Comparison of ENCODE assay signal across 11 cellular contexts in the genomic region with DNA sequence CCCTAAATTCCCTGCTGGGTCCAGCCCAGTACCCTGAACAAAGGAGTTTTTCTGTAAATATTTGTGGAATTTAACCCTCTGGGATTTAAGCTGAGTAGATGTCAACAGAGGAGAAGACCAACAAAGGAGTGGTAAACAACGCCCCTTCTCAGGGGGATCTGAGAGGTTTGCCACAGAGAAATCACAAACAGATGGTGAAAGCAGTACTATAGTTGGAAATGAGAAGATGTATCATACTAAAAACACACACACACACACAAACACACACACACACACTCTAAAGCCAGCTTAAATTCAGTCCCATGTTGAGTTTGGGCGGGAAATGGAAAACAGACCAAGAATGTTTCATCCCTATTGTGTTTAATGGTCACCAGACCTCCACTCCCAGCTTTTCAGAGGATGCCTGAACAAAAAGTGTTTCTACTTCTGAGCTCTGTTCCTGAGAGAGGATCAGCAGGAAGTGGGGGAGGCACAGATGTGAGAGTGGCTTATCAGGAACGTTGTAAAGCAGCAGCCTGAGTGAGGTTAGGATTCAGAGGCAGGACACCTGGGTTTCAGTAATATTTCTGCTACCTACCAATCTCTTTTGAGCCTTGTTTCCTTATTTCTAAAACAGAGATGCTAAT. TPM values are rescaled to one million over a fixed set of nuclear protein-coding genes. Genes with fewer than 3 reads are reported as not detected.
DNase-seq lines count a peak whose midpoint lies in the region; ATAC-seq and TF ChIP-seq lines count a peak whose summit lies in the region.
"Had no signal": no experiment of that assay in that cellular context is flagged by ENCODE, and none has a peak within 500 bp of the region (broad histone marks: within the 10 kb centered on the region; RNA-seq: fewer than 3 reads in every experiment).

No MANE protein-coding gene starts in this region.

- WGBS in mesenchymal stem cell, result 75% methylated on average over 1 of the region's 3 CpGs

- H3K9me3 Mint-ChIP-seq in CD8-positive, alpha-beta T cell, result no peaks in the 10 kb centered on the region
- no peaks in the 10 kb centered on the region for H3K9me3 Mint-ChIP-seq in IgD-negative memory B cell
- H3K9me3 Mint-ChIP-seq in activated T-helper 2 cell treated with anti-CD3 and anti-CD28 coated beads, Interferon-gamma antibody, Interleukin-2, Interleukin-4, amounts not matched to agents 10 μg/mL and 5 μg/mL and 100 μg/mL, durations not matched to agents 14 hours and 24 hours and 36 hours, result no peaks in the 10 kb centered on the region

- no peaks in the 10 kb centered on the region for H3K27me3 Mint-ChIP-seq in CD8-positive, alpha-beta T cell (ENCODE audit: low read depth)
- no peaks in the 10 kb centered on the region for H3K27me3 Mint-ChIP-seq in IgD-negative memory B cell
- no peaks in the 10 kb centered on the region for H3K27me3 Mint-ChIP-seq in activated T-helper 2 cell treated with anti-CD3 and anti-CD28 coated beads, Interferon-gamma antibody, Interleukin-2, Interleukin-4, amounts not matched to agents 10 μg/mL and 5 μg/mL and 100 μg/mL, durations not matched to agents 14 hours and 24 hours and 36 hours (ENCODE audit: low read depth)

- peak overlapping the region in 1 of 2 experiments; percentile 21 for H3K18ac ChIP-seq in mesenchymal stem cell (ENCODE audit: low read depth in 1 of 2, low read length in 2 of 2)

- intact Hi-C loops in CD8-positive, alpha-beta T cell (cut with DNase I, micrococcal nuclease), result loop anchor here (5.0 kb wide), 4 partner anchors 34 to 149 kb away; partner anchors contain the start of genes TFCP2 (in 2 of the 2) and POU6F1 (in 1 of the 2)
- intact Hi-C loops in activated T-helper 2 cell treated with anti-CD3 and anti-CD28 coated beads, Interferon-gamma antibody, Interleukin-2, Interleukin-4, amounts not matched to agents 10 μg/mL and 5 μg/mL and 100 μg/mL, durations not matched to agents 14 hours and 24 hours and 36 hours (cut with micrococcal nuclease), result loop anchor here (10.0 kb wide), 2 partner anchors 236 to 556 kb away; partner anchors contain the start of genes ATF1 and CSRNP2

- H2AFZ ChIP-seq in mesenchymal stem cell (ENCODE audit: low read depth, low read length), result peak overlapping the region; percentile 78
- H2AFZ ChIP-seq: parathyroid adenoma had no signal

- CTCF ChIA-PET in CD8-positive, alpha-beta T cell (lab: Charles Lee), result interaction anchor here (1.2 to 7.8 kb wide), 6 partner anchors 7 to 68 kb away, joined by 3 to 61 read pairs (median 4); no protein-coding TSS in a partner anchor

- no peak overlapping the region for H3K4ac ChIP-seq in mesenchymal stem cell (ENCODE audit: low read depth in 1 of 2, low read length in 2 of 2)

- H3K4me1 ChIP-seq in CD8-positive, alpha-beta T cell (ENCODE audit: insufficient read depth, low read length), result peaks cover 69% of the 10 kb centered on the region
- H3K4me1 ChIP-seq in mesenchymal stem cell (ENCODE audit: control insufficient read depth, insufficient read depth, low read depth, low read length), result no peaks in the 10 kb centered on the region
- H3K4me1 ChIP-seq: parathyroid adenoma, tibial artery had no signal

- peak overlapping the region; percentile 57 for H3K4me3 ChIP-seq in CD8-positive, alpha-beta T cell (ENCODE audit: low read depth, low read length)
- no peak overlapping the region for H3K4me3 ChIP-seq in mesenchymal stem cell (ENCODE audit: insufficient read depth in 1 of 2, low read depth in 1 of 2, low read length in 2 of 2)
- H3K4me3 ChIP-seq: tibial artery had no signal

- H3K14ac ChIP-seq in mesenchymal stem cell (ENCODE audit: low read length in 2 of 2), result peak overlapping the region in 1 of 2 experiments; percentile 26

- H2BK15ac ChIP-seq in mesenchymal stem cell (ENCODE audit: low read depth, poor library complexity, severe bottlenecking), result no peak overlapping the region

- peak overlapping the region; percentile 93 for H3K4me3 Mint-ChIP-seq in CD8-positive, alpha-beta T cell
- H3K4me3 Mint-ChIP-seq in IgD-negative memory B cell, result peak overlapping the region; percentile 85 to 95 (median 92)
- peak overlapping the region; percentile 61 for H3K4me3 Mint-ChIP-seq in activated T-helper 2 cell treated with anti-CD3 and anti-CD28 coated beads, Interferon-gamma antibody, Interleukin-2, Interleukin-4, amounts not matched to agents 10 μg/mL and 5 μg/mL and 100 μg/mL, durations not matched to agents 14 hours and 24 hours and 36 hours (ENCODE audit: low read depth)

- no peak overlapping the region for H4K8ac ChIP-seq in mesenchymal stem cell (ENCODE audit: low read length)

- no peak for ATAC-seq in CD8-positive, alpha-beta T cell
- no peak for ATAC-seq in GM18868 (IDR thresholded peaks at IDR 0.05; ENCODE audit: unreplicated experiment)

- no peak overlapping the region for H3K4me2 ChIP-seq in mesenchymal stem cell (ENCODE audit: low read length, poor library complexity, severe bottlenecking)

- no peaks in the 10 kb centered on the region for H3K27me3 ChIP-seq in CD8-positive, alpha-beta T cell (ENCODE audit: insufficient read depth, low read length)
- no peaks in the 10 kb centered on the region for H3K27me3 ChIP-seq in mesenchymal stem cell (ENCODE audit: control insufficient read depth in 1 of 2, insufficient read depth in 1 of 2, low read length in 2 of 2)

- H2BK5ac ChIP-seq in mesenchymal stem cell (ENCODE audit: low read depth, low read length, poor library complexity, severe bottlenecking), result no peak overlapping the region

- H3K79me1 ChIP-seq in mesenchymal stem cell (replicated peaks; ENCODE audit: low read length, poor library complexity, severe bottlenecking), result no peaks in the 10 kb centered on the region

- H3K9me3 ChIP-seq in CD8-positive, alpha-beta T cell (ENCODE audit: low read length), result no peaks in the 10 kb centered on the region
- H3K9me3 ChIP-seq in mesenchymal stem cell (ENCODE audit: control insufficient read depth, low read length), result no peaks in the 10 kb centered on the region
- H3K9me3 ChIP-seq: tibial artery had no signal

- peaks cover 79% of the 10 kb centered on the region for H3K4me1 Mint-ChIP-seq in CD8-positive, alpha-beta T cell (ENCODE audit: low read depth)
- H3K4me1 Mint-ChIP-seq in IgD-negative memory B cell, result peaks cover 58 to 60% (median 59%) of the 10 kb centered on the region in 3 donors
- H3K4me1 Mint-ChIP-seq in activated T-helper 2 cell treated with anti-CD3 and anti-CD28 coated beads, Interferon-gamma antibody, Interleukin-2, Interleukin-4, amounts not matched to agents 10 μg/mL and 5 μg/mL and 100 μg/mL, durations not matched to agents 14 hours and 24 hours and 36 hours (ENCODE audit: low read depth), result peaks cover 60% of the 10 kb centered on the region

- H2BK12ac ChIP-seq in mesenchymal stem cell (ENCODE audit: low read length in 2 of 2), result no peak overlapping the region

- no peak overlapping the region for H4K91ac ChIP-seq in mesenchymal stem cell (ENCODE audit: low read length)

- H2AK5ac ChIP-seq in mesenchymal stem cell (ENCODE audit: low read length, severe bottlenecking), result no peak overlapping the region

- H3K27ac ChIP-seq in CD8-positive, alpha-beta T cell (ENCODE audit: low read depth, low read length), result peak overlapping the region; percentile 38
- H3K27ac ChIP-seq in mesenchymal stem cell (ENCODE audit: low read length, poor library complexity, severe bottlenecking), result no peak overlapping the region
- H3K27ac ChIP-seq: parathyroid adenoma, tibial artery had no signal

- H3K27ac Mint-ChIP-seq in CD8-positive, alpha-beta T cell, result peak overlapping the region; percentile 95
- H3K27ac Mint-ChIP-seq in IgD-negative memory B cell, result peak overlapping the region in 2 of 3 donors; percentile 60 to 93
- H3K27ac Mint-ChIP-seq in activated T-helper 2 cell treated with anti-CD3 and anti-CD28 coated beads, Interferon-gamma antibody, Interleukin-2, Interleukin-4, amounts not matched to agents 10 μg/mL and 5 μg/mL and 100 μg/mL, durations not matched to agents 14 hours and 24 hours and 36 hours, result peak overlapping the region; percentile 36

- no peak for TF ChIP-seq CTCF in CD8-positive, alpha-beta T cell (IDR thresholded peaks at IDR 0.05)

- H2BK120ac ChIP-seq in mesenchymal stem cell (ENCODE audit: low read depth, low read length), result no peak overlapping the region

- H3K36me3 Mint-ChIP-seq in CD8-positive, alpha-beta T cell, result peaks cover 47% of the 10 kb centered on the region
- H3K36me3 Mint-ChIP-seq in IgD-negative memory B cell, result peaks cover 18% of the 10 kb centered on the region
- peaks cover 43% of the 10 kb centered on the region for H3K36me3 Mint-ChIP-seq in activated T-helper 2 cell treated with anti-CD3 and anti-CD28 coated beads, Interferon-gamma antibody, Interleukin-2, Interleukin-4, amounts not matched to agents 10 μg/mL and 5 μg/mL and 100 μg/mL, durations not matched to agents 14 hours and 24 hours and 36 hours (ENCODE audit: low read depth)

- peaks cover 5% of the 10 kb centered on the region for H3K36me3 ChIP-seq in CD8-positive, alpha-beta T cell (ENCODE audit: insufficient read depth, low read length)
- H3K36me3 ChIP-seq in mesenchymal stem cell (ENCODE audit: control insufficient read depth in 1 of 2, insufficient read depth in 2 of 2, low read depth in 1 of 2, low read length in 2 of 2), result no peaks in the 10 kb centered on the region
- H3K36me3 ChIP-seq: tibial artery had no signal

- no peak overlapping the region for H3K23ac ChIP-seq in mesenchymal stem cell (ENCODE audit: low read length in 2 of 2)

- DNase-seq in CD8-positive, alpha-beta T cell, result peak in 1 of 7 experiments; percentile 30
- no peak for DNase-seq in activated T-helper 2 cell treated with anti-CD3 and anti-CD28 coated beads, Interferon-gamma antibody, Interleukin-2, Interleukin-4, amounts not matched to agents 10 μg/mL and 5 μg/mL and 100 μg/mL, durations not matched to agents 14 hours and 24 hours and 36 hours (ENCODE audit: low spot score)
- DNase-seq in mesenchymal stem cell (peak; percentile 10), CD1c-positive myeloid dendritic cell (ENCODE audit: extremely low spot score) (no peak), LoVo (ENCODE audit: low spot score) (no peak), NCI-H1092 treated with DMSO at 0.1 percent for 48 hours (lab: John Stamatoyannopoulos, UW) (no peak)
- DNase-seq: NCI-H187 treated with DMSO at 0.1 percent for 48 hours, tibial artery had no signal

- no peak overlapping the region for H3K9ac ChIP-seq in mesenchymal stem cell (ENCODE audit: low read length)
- H3K9ac ChIP-seq: parathyroid adenoma had no signal

- POLR2A ChIA-PET in CD8-positive, alpha-beta T cell (lab: Charles Lee), result interaction anchor here (0.8 to 4.9 kb wide), 7 partner anchors 10 to 1208 kb away, joined by 3 to 38 read pairs (median 4); partner anchors contain the start of genes COX14 and SMAGP

RNA-seq across cellular contexts. Expression of gene BIN2, which starts 3.2 kb away (rescaled TPM):
- total RNA-seq in CD8-positive, alpha-beta T cell, result 100 to 1,000 TPM; 115 to 125 TPM
- polyA plus RNA-seq in IgD-negative memory B cell, result 93.8 TPM
- total RNA-seq in activated T-helper 2 cell treated with anti-CD3 and anti-CD28 coated beads, Interferon-gamma antibody, Interleukin-2, Interleukin-4, amounts not matched to agents 10 μg/mL and 5 μg/mL and 100 μg/mL, durations not matched to agents 14 hours and 24 hours and 36 hours, result 45.8 and 47.0 TPM in 2 replicates
- polyA plus RNA-seq in mesenchymal stem cell (2013, experiment 1 of 2), result not detected
- polyA plus RNA-seq in mesenchymal stem cell (2013, experiment 2 of 2), result not detected

RNA-seq across cellular contexts. Expression of gene CELA1, which starts 25.7 kb away (rescaled TPM):
- under 1 TPM in 1 of 2 experiments, not detected in 1; 0.79 TPM for total RNA-seq in CD8-positive, alpha-beta T cell
- polyA plus RNA-seq in IgD-negative memory B cell, result 0.58 TPM
- not detected in 2 replicates for total RNA-seq in activated T-helper 2 cell treated with anti-CD3 and anti-CD28 coated beads, Interferon-gamma antibody, Interleukin-2, Interleukin-4, amounts not matched to agents 10 μg/mL and 5 μg/mL and 100 μg/mL, durations not matched to agents 14 hours and 24 hours and 36 hours
- polyA plus RNA-seq in mesenchymal stem cell (2013, experiment 1 of 2), result not detected
- polyA plus RNA-seq in mesenchymal stem cell (2013, experiment 2 of 2), result not detected

RNA-seq across cellular contexts. Expression of gene SMAGP, which starts 50.6 kb away (rescaled TPM):
- total RNA-seq in CD8-positive, alpha-beta T cell, result 1 to 10 TPM; 1.9 to 2.3 TPM
- 82.1 TPM for polyA plus RNA-seq in IgD-negative memory B cell
- total RNA-seq in activated T-helper 2 cell treated with anti-CD3 and anti-CD28 coated beads, Interferon-gamma antibody, Interleukin-2, Interleukin-4, amounts not matched to agents 10 μg/mL and 5 μg/mL and 100 μg/mL, durations not matched to agents 14 hours and 24 hours and 36 hours, result 0.44 TPM in 1 of 2 replicates, not detected in the other
- 20.2 TPM for polyA plus RNA-seq in mesenchymal stem cell (2013, experiment 1 of 2)
- 20.5 TPM for polyA plus RNA-seq in mesenchymal stem cell (2013, experiment 2 of 2)

Comparison
In these comparisons a context has a peak if more than half of its experiments do, and no peak if none do; other contexts are left out.
1. H3K27ac Mint-ChIP-seq: peak in every context shown above with its lines; median percentile 95 in CD8-positive, alpha-beta T cell; 76 in IgD-negative memory B cell; 36 in activated T-helper 2 cell treated with anti-CD3 and anti-CD28 coated beads, Interferon-gamma antibody, Interleukin-2, Interleukin-4, amounts not matched to agents 10 μg/mL and 5 μg/mL and 100 μg/mL, durations not matched to agents 14 hours and 24 hours and 36 hours.